In the genomic region with DNA sequence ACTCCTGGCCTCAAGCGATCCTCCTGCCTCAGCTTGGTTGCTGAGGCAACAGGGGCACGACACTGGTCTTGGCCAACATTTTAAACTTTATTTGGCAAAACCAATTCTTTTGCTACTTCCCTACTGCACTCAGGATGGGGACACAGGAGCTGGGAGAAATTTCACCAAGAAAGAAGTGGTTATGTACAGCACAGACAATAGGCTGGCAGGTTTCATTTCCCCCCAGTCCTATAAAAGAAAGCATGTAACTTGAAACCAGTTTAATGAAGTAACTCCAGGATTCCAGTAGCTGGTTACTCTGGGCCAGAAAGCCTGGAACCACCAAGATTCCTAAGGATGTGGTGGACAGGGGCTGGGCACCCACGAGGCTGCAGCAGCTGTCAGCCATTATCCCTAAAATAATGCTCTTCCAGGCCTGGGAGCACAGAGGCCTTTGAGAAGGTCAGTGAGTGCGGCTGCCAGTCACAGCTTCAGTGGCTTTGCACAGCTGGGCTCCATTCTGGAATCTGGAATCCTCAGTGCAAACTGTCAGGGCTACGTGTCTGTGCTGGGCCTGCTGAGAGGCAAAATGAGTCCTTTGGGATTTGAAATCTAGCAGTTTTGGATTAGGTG, we compare ENCODE assay signal across 10 cellular contexts.
DNase-seq lines count a peak whose midpoint lies in the region; ATAC-seq, FAIRE-seq and TF ChIP-seq lines count a peak whose summit lies in the region.
"Had no signal": no experiment of that assay in that cellular context is flagged by ENCODE, and none has a peak within 500 bp of the region (broad histone marks: within the 10 kb centered on the region; RNA-seq: fewer than 3 reads in every experiment).

No MANE protein-coding gene starts in this region.

- ATAC-seq in pancreas (peak in 3 of 4 donors; percentile 25 to 68 (median 48)), GM21619 (IDR thresholded peaks at IDR 0.05; ENCODE audit: unreplicated experiment) (no peak), GM21529 (IDR thresholded peaks at IDR 0.05; ENCODE audit: unreplicated experiment) (no peak)

- H3K9me3 Mint-ChIP-seq in type B pancreatic cell = no peaks in the 10 kb centered on the region

- H3K36me3 Mint-ChIP-seq in type B pancreatic cell = no peaks in the 10 kb centered on the region

- H3K4me1 Mint-ChIP-seq in type B pancreatic cell (ENCODE audit: unreplicated experiment) = peaks cover 28% of the 10 kb centered on the region

- WGBS in pancreas, 2 donors = 65 to 69% methylated on average over 5 of the region's 5 CpGs

- DNase-seq in GM04504 (ENCODE audit: low read depth) (peak; percentile 88), NCI-H69 (lab: John Stamatoyannopoulos, UW) (peak; percentile 70), endothelial cell of umbilical vein (ENCODE audit: low read depth, low spot score) (peak; percentile 79), pancreas (no peak), type B pancreatic cell (ENCODE audit: extremely low spot score, unreplicated experiment) (no peak)
- DNase-seq in activated T-cell treated with anti-CD3 and anti-CD28 coated beads, Interleukin-2, amount 50 U/mL, for 48 hours = no peak

- H3K27ac ChIP-seq in endothelial cell of umbilical vein (ENCODE audit: insufficient read depth, low read depth, low read length) (peak overlapping the region; percentile 94), pancreas (no peak overlapping the region)

- H3K4me3 ChIP-seq in endothelial cell of umbilical vein (replicated peaks in 1 of 3; ENCODE audit: insufficient read depth in 1 of 3, low read depth in 1 of 3, low read length in 3 of 3) (no peak overlapping the region), pancreas (no peak overlapping the region)

- H3K27me3 ChIP-seq in endothelial cell of umbilical vein (ENCODE audit: control insufficient read depth in 2 of 2, insufficient read depth in 2 of 2, low read length in 2 of 2) (no peaks in the 10 kb centered on the region), pancreas (no peaks in the 10 kb centered on the region)

- CTCF ChIA-PET in endothelial cell of umbilical vein (lab: Charles Lee) = interaction anchor here (1.0 to 4.9 kb wide), 6 partner anchors 11 to 176 kb away, joined by 3 to 40 read pairs (median 4); no protein-coding TSS in a partner anchor

- H3K9ac ChIP-seq in endothelial cell of umbilical vein (replicated peaks; ENCODE audit: extremely low read depth, insufficient read depth, low read length) = peak overlapping the region; percentile 7

- no peak overlapping the region for H3K27ac Mint-ChIP-seq in type B pancreatic cell

- H3K9me3 ChIP-seq in endothelial cell of umbilical vein (replicated peaks; ENCODE audit: control insufficient read depth, insufficient read depth, low read length) (no peaks in the 10 kb centered on the region), pancreas (no peaks in the 10 kb centered on the region)

- no peaks in the 10 kb centered on the region for H4K20me1 ChIP-seq in endothelial cell of umbilical vein (replicated peaks; ENCODE audit: control insufficient read depth, extremely low read depth, insufficient read depth, low read length)

- peaks cover 76% of the 10 kb centered on the region for H3K4me1 ChIP-seq in endothelial cell of umbilical vein (ENCODE audit: control insufficient read depth, extremely low read depth, insufficient read depth, low read length)
- H3K4me1 ChIP-seq in pancreas = no peaks in the 10 kb centered on the region

- no peaks in the 10 kb centered on the region for H3K9me1 ChIP-seq in endothelial cell of umbilical vein (replicated peaks; ENCODE audit: control insufficient read depth, extremely low read depth, insufficient read depth, low read length)

- no peaks in the 10 kb centered on the region for H3K79me2 ChIP-seq in endothelial cell of umbilical vein (ENCODE audit: control insufficient read depth, insufficient read depth, low read length)

- dilution Hi-C loops in endothelial cell of umbilical vein (cut with MboI; ENCODE audit: extremely low pct_ligation_motif_present, low sequenced_read_pairs) = no loop called here

- no peak for FAIRE-seq in endothelial cell of umbilical vein (lab: Jason Lieb, UNC)
- no peak for FAIRE-seq in pancreas (lab: Jason Lieb, UNC)
- FAIRE-seq: islet of Langerhans, TTC549 had no signal

- POLR2A ChIA-PET in endothelial cell of umbilical vein (lab: Charles Lee) = interaction anchor here (1.1 to 1.2 kb wide), 2 partner anchors 53 to 144 kb away, joined by 3 read pairs; no protein-coding TSS in a partner anchor

- H3K36me3 ChIP-seq in endothelial cell of umbilical vein (ENCODE audit: control insufficient read depth in 2 of 2, extremely low read depth in 1 of 2, insufficient read depth in 2 of 2, low read length in 2 of 2) (no peaks in the 10 kb centered on the region), pancreas (no peaks in the 10 kb centered on the region)

- peak overlapping the region; percentile 13 for H2AFZ ChIP-seq in endothelial cell of umbilical vein (ENCODE audit: low read depth, low read length)

- TF ChIP-seq CTCF in endothelial cell of umbilical vein (IDR thresholded peaks at IDR 0.05; ENCODE audit: extremely low read depth in 1 of 2, insufficient read depth in 1 of 2, low read depth in 1 of 2, low read length in 2 of 2) = no peak
- no peak for TF ChIP-seq CTCF in pancreas (IDR thresholded peaks at IDR 0.05)
- TF ChIP-seq CTCF in type B pancreatic cell (conservative IDR thresholded peaks at IDR 0.05) = no peak

- no peak for TF ChIP-seq POLR2A in endothelial cell of umbilical vein (IDR thresholded peaks at IDR 0.05; ENCODE audit: low read depth, low read length)

- peak overlapping the region; percentile 46 for H3K4me2 ChIP-seq in endothelial cell of umbilical vein (ENCODE audit: insufficient read depth, low read length)

- intact Hi-C loops in endothelial cell of umbilical vein (cut with micrococcal nuclease) = loop anchor here (1.0 to 5.0 kb wide), 4 partner anchors 53 to 272 kb away; a partner anchor contains a TSS
- intact Hi-C loops in pancreas (cut with DNase I) = no loop called here

- no peak overlapping the region for H3K4me3 Mint-ChIP-seq in type B pancreatic cell

- H3K27me3 Mint-ChIP-seq in type B pancreatic cell = no peaks in the 10 kb centered on the region

- no TSS peak for BruUV-seq in endothelial cell of umbilical vein (replicated peaks; lab: Mats Ljungman, UMichigan)

TF ChIP-seq in endothelial cell of umbilical vein, 7 proteins besides CTCF, POLR2A, EP300 and RAD21:
- TF ChIP-seq, protein P1, sequence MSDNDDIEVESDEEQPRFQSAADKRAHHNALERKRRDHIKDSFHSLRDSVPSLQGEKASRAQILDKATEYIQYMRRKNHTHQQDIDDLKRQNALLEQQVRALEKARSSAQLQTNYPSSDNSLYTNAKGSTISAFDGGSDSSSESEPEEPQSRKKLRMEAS (IDR thresholded peaks at IDR 0.05; ENCODE audit: insufficient read depth, insufficient read length) = no peak
- no peak for TF ChIP-seq POLR2AphosphoS5 (IDR thresholded peaks at IDR 0.05; ENCODE audit: insufficient read depth, low read depth, low read length)
- no peak for TF ChIP-seq EZH2 (IDR thresholded peaks at IDR 0.05; ENCODE audit: borderline replicate concordance, low read depth, low read length, severe bottlenecking)
- no peak for TF ChIP-seq JUN (IDR thresholded peaks at IDR 0.05; ENCODE audit: borderline replicate concordance, insufficient read depth, insufficient read length, low read depth)
- no peak for TF ChIP-seq FOS (IDR thresholded peaks at IDR 0.05; ENCODE audit: borderline replicate concordance, insufficient read depth, low read length)
- TF ChIP-seq GATA2 (IDR thresholded peaks at IDR 0.05; ENCODE audit: insufficient read depth, insufficient read length, low read depth, low read length) = no peak
- no peak for TF ChIP-seq MYC (IDR thresholded peaks at IDR 0.05; ENCODE audit: low read depth, low read length)

Comparison
In these comparisons a context has a peak if more than half of its experiments do, and no peak if none do; other contexts are left out.
1. DNase-seq: peak in GM04504 (single experiment), NCI-H69 (single experiment) and endothelial cell of umbilical vein (single experiment); none in pancreas (0 of 6), type B pancreatic cell (single experiment) and activated T-cell treated with anti-CD3 and anti-CD28 coated beads, Interleukin-2, amount 50 U/mL, for 48 hours (0 of 2).
2. ATAC-seq: peak in pancreas (3 of 4); none in GM21619 (single experiment) and GM21529 (single experiment).